ENCODE assay signal across 1 cellular context in genomic region chr16:67517178-67517492, GRCh38.
TF ChIP-seq lines count a peak whose summit lies in the region.

No MANE protein-coding gene starts in this region.

TF ChIP-seq in GM12878, 131 proteins besides CTCF, POLR2A, EP300 and RAD21:
- no peak for TF ChIP-seq EZH2 (IDR thresholded peaks at IDR 0.05; ENCODE audit: borderline replicate concordance, control insufficient read depth, low read depth, low read length)
